1 cellular context compared by ENCODE assay signal in genomic region chr1:204112876-204113730, GRCh38.
TF ChIP-seq lines count a peak whose summit lies in the region.

No MANE protein-coding gene starts in this region.

TF ChIP-seq in K562, 482 proteins besides CTCF, POLR2A, EP300 and RAD21:
- TF ChIP-seq KLF1 (tag; IDR thresholded peaks at IDR 0.05) = no peak
- TF ChIP-seq ID3 (CRISPR knock-in tag; IDR thresholded peaks at IDR 0.05) = no peak
- no peak for TF ChIP-seq ID3 (tag; IDR thresholded peaks at IDR 0.05)
- no peak for TF ChIP-seq NCOA1 (IDR thresholded peaks at IDR 0.05; ENCODE audit: low read depth)
- TF ChIP-seq ADNP (tag; IDR thresholded peaks at IDR 0.05) = no peak
- TF ChIP-seq KDM2B (CRISPR knock-in tag; IDR thresholded peaks at IDR 0.05) = no peak
